Comparison of ENCODE assay signal across 8 cellular contexts in genomic region chr12:63294327-63294632, GRCh38.
A peak's percentile ranks its signal among the peaks of the same experiment; 100 is the strongest.
DNase-seq lines count a peak whose midpoint lies in the region; ATAC-seq, FAIRE-seq and TF ChIP-seq lines count a peak whose summit lies in the region.

No MANE protein-coding gene starts in this region.

- no peak overlapping the region for H2AFZ ChIP-seq in HepG2 (ENCODE audit: low read length)

- no peak for FAIRE-seq in HepG2 (lab: Jason Lieb, UNC)

- ATAC-seq in GM18502 (IDR thresholded peaks at IDR 0.05; ENCODE audit: poor library complexity, unreplicated experiment) (peak; percentile 63), HG02970 (IDR thresholded peaks at IDR 0.05; ENCODE audit: low FRiP score, unreplicated experiment) (peak; percentile 58), HepG2 (peak; percentile 97)

- no peaks in the 10 kb centered on the region for H3K9me3 Mint-ChIP-seq in activated naive CD8-positive, alpha-beta T cell treated with anti-CD3 and anti-CD28 coated beads for 36 hours

- CTCF ChIA-PET in HepG2 (lab: Yijun Ruan, JAX; ENCODE audit: low intra/inter-chr PET ratio, low total read pairs) = no interaction called here

- H3K4me1 Mint-ChIP-seq in activated naive CD8-positive, alpha-beta T cell treated with anti-CD3 and anti-CD28 coated beads for 36 hours = no peaks in the 10 kb centered on the region

- H3K4me3 ChIP-seq in HepG2 (replicated peaks in 1 of 3; ENCODE audit: insufficient read depth in 1 of 3, low read depth in 2 of 3, low read length in 3 of 3) = no peak overlapping the region

- H3K27me3 Mint-ChIP-seq in activated naive CD8-positive, alpha-beta T cell treated with anti-CD3 and anti-CD28 coated beads for 36 hours = peaks cover 8% of the 10 kb centered on the region

- no peaks in the 10 kb centered on the region for H3K36me3 Mint-ChIP-seq in activated naive CD8-positive, alpha-beta T cell treated with anti-CD3 and anti-CD28 coated beads for 36 hours

- no peak overlapping the region for H3K27ac Mint-ChIP-seq in activated naive CD8-positive, alpha-beta T cell treated with anti-CD3 and anti-CD28 coated beads for 36 hours

- TF ChIP-seq EP300 in HepG2 (IDR thresholded peaks at IDR 0.05; ENCODE audit: low read depth in 2 of 2, low read length in 2 of 2) = peak in 1 of 2 experiments; percentile 52; a peak in 1 of 4 replicates
- TF ChIP-seq EP300 in HepG2 (CRISPR knock-in tag; IDR thresholded peaks at IDR 0.05; ENCODE audit: borderline replicate concordance) = no peak

- intact Hi-C loops in HepG2 (cut with micrococcal nuclease; ENCODE audit: unreplicated experiment) = no loop called here

- no peak for TF ChIP-seq POLR2A in HepG2 (IDR thresholded peaks at IDR 0.05; ENCODE audit: insufficient read depth in 1 of 2, low read depth in 2 of 2, low read length in 2 of 2)

- H3K9me3 ChIP-seq in HepG2 (ENCODE audit: low read length) = no peaks in the 10 kb centered on the region

- no peaks in the 10 kb centered on the region for H3K27me3 ChIP-seq in HepG2 (ENCODE audit: control insufficient read depth in 1 of 2, insufficient read depth in 2 of 2, low read length in 2 of 2)

- POLR2A ChIA-PET in HepG2 (lab: Yijun Ruan, JAX) = no interaction called here

- H4K20me1 ChIP-seq in HepG2 (ENCODE audit: insufficient read depth, low read length) = no peaks in the 10 kb centered on the region

- H3K36me3 ChIP-seq in HepG2 (replicated peaks in 1 of 2; ENCODE audit: control insufficient read depth in 1 of 2, insufficient read depth in 2 of 2, low read length in 2 of 2) = no peaks in the 10 kb centered on the region

- DNase-seq in SW480 (ENCODE audit: low spot score) = peak; percentile 66
- DNase-seq in HepG2 (ENCODE audit: low spot score) = peak; percentile 76
- DNase-seq in stimulated activated naive CD4-positive, alpha-beta T cell (lab: John Stamatoyannopoulos, UW) = no peak
- DNase-seq in activated naive CD8-positive, alpha-beta T cell treated with anti-CD3 and anti-CD28 coated beads for 36 hours = no peak
- no peak for DNase-seq in activated T-cell treated with anti-CD3 and anti-CD28 coated beads for 4 hours
- DNase-seq in medulla oblongata (ENCODE audit: extremely low spot score) = no peak

- H3K4me2 ChIP-seq in HepG2 (ENCODE audit: low read depth, low read length) = 0 out of 2 replicates have a peak overlapping the region, but pooled peaks have one; percentile 3

- no peaks in the 10 kb centered on the region for H3K79me2 ChIP-seq in HepG2 (ENCODE audit: insufficient read depth, low read length)

- no peak for TF ChIP-seq RAD21 in HepG2 (CRISPR knock-in tag; IDR thresholded peaks at IDR 0.05)

- H3K4me3 Mint-ChIP-seq in activated naive CD8-positive, alpha-beta T cell treated with anti-CD3 and anti-CD28 coated beads for 36 hours = no peak overlapping the region

- no peak for TF ChIP-seq CTCF in HepG2 (CRISPR knock-in tag; IDR thresholded peaks at IDR 0.05)

- no peak overlapping the region for H3K9ac ChIP-seq in HepG2 (ENCODE audit: insufficient read depth, low read depth, low read length)

- H3K27ac ChIP-seq in HepG2 (ENCODE audit: extremely low read length, insufficient read depth, low read length) = no peak overlapping the region

- WGBS in HepG2 (ENCODE audit: low lambda C conversion rate) = 4% methylated on average over 1 of the region's 1 CpG

- BruUV-seq in HepG2 (replicated peaks; lab: Mats Ljungman, UMichigan) = no TSS peak

- peaks cover 17% of the 10 kb centered on the region for H3K4me1 ChIP-seq in HepG2 (ENCODE audit: insufficient read depth, low read length)

- in situ Hi-C loops in HepG2 (cut with HindIII; ENCODE audit: extremely low pct_ligation_motif_present, low pct_unique_long_range_greater_than_20kb) = no loop called here

TF ChIP-seq in HepG2, 621 proteins besides CTCF, POLR2A, EP300 and RAD21 (continues in another document):
- TF ChIP-seq RNF219 (CRISPR knock-in tag; IDR thresholded peaks at IDR 0.05) (no peak), RARA (CRISPR knock-in tag; IDR thresholded peaks at IDR 0.05) (peak; percentile 62; the same call in 1 of the 2 replicates), SMAD1 (CRISPR knock-in tag; IDR thresholded peaks at IDR 0.05; ENCODE audit: borderline replicate concordance, low read depth) (no peak), IRF2 (CRISPR knock-in tag; IDR thresholded peaks at IDR 0.05) (0 out of 2 replicates have a peak, but pooled peaks have one; percentile 17), FOSL2 (CRISPR knock-in tag; IDR thresholded peaks at IDR 0.05) (peak; percentile 97), ZNF577 (CRISPR knock-in tag; IDR thresholded peaks at IDR 0.05; ENCODE audit: borderline replicate concordance, low read depth) (no peak), AHDC1 (CRISPR knock-in tag; IDR thresholded peaks at IDR 0.05; ENCODE audit: borderline replicate concordance) (peak; percentile 84; the same call in 1 of the 2 replicates), FOXA1 (IDR thresholded peaks at IDR 0.05) (no peak), FOXA1 (CRISPR knock-in tag; IDR thresholded peaks at IDR 0.05) (0 out of 2 replicates have a peak, but pooled peaks have one; percentile 26), ZNF333 (CRISPR knock-in tag; IDR thresholded peaks at IDR 0.05; ENCODE audit: borderline replicate concordance) (no peak), MNT (IDR thresholded peaks at IDR 0.05) (no peak), RXRB (CRISPR knock-in tag; IDR thresholded peaks at IDR 0.05; ENCODE audit: borderline replicate concordance) (peak; percentile 43; the same call in 1 of the 2 replicates), GATAD2A (CRISPR knock-in tag; IDR thresholded peaks at IDR 0.05) (peak; percentile 51; the same call in 1 of the 2 replicates)

Comparison
In these comparisons a context has a peak if more than half of its experiments do, and no peak if none do; other contexts are left out.
1. DNase-seq: peak in SW480 (single experiment) and HepG2 (single experiment); none in stimulated activated naive CD4-positive, alpha-beta T cell (0 of 6), activated naive CD8-positive, alpha-beta T cell treated with anti-CD3 and anti-CD28 coated beads for 36 hours (single experiment), activated T-cell treated with anti-CD3 and anti-CD28 coated beads for 4 hours (single experiment) and medulla oblongata (single experiment).
2. Peak in every context shown above with its lines, with median percentiles within 50 percentile points of each other: ATAC-seq.